In genomic region chr2:215660687-215661086, GRCh38 we compare ENCODE assay signal across 15 cellular contexts.
DNase-seq lines count a peak whose midpoint lies in the region; FAIRE-seq and TF ChIP-seq lines count a peak whose summit lies in the region.
"Had no signal": no experiment of that assay in that cellular context is flagged by ENCODE, and none has a peak within 500 bp of the region (broad histone marks: within the 10 kb centered on the region; RNA-seq: fewer than 3 reads in every experiment).

No MANE protein-coding gene starts in this region.

- H4K5ac ChIP-seq in mesendoderm (ENCODE audit: low read length): no peak overlapping the region

- no peaks in the 10 kb centered on the region for H3K4me1 ChIP-seq in mesendoderm (ENCODE audit: control insufficient read depth, low read depth, low read length)
- H3K4me1 ChIP-seq: upper lobe of left lung had no signal

- H3K79me2 ChIP-seq in mesendoderm (ENCODE audit: control insufficient read depth, insufficient read depth, low read length): no peaks in the 10 kb centered on the region

- no peak overlapping the region for H2BK5ac ChIP-seq in mesendoderm (ENCODE audit: low read length)

- no peak overlapping the region for H3K4me3 ChIP-seq in choroid plexus epithelial cell (ENCODE audit: low read depth, low read length)
- H3K4me3 ChIP-seq in mesendoderm (ENCODE audit: low read length): no peak overlapping the region
- H3K4me3 ChIP-seq: upper lobe of left lung had no signal

- H2BK15ac ChIP-seq in mesendoderm (replicated peaks; ENCODE audit: low read depth): no peak overlapping the region

- no peak for FAIRE-seq in GM19239 (lab: Jason Lieb, UNC)
- FAIRE-seq: frontal cortex had no signal

- H3K56ac ChIP-seq in mesendoderm (ENCODE audit: low read length): peak overlapping the region; percentile 53

- H4K8ac ChIP-seq in mesendoderm (ENCODE audit: low read depth, low read length): no peak overlapping the region

- DNase-seq in A172 (ENCODE audit: low spot score) (peak; percentile 41), HCEC 1CT (peak; percentile 85), choroid plexus epithelial cell (ENCODE audit: low read depth) (peak; percentile 84), mesendoderm (no peak), GM19239 (ENCODE audit: insufficient read length, low spot score) (no peak), 8988T (no peak), NCI-H2171 treated with DMSO at 0.1 percent for 48 hours (lab: John Stamatoyannopoulos, UW) (no peak)
- no peak for DNase-seq in activated naive CD4-positive, alpha-beta T cell treated with anti-CD3 and anti-CD28 coated beads, Interleukin-2, amount 50 U/mL, for 16 hours
- DNase-seq: activated CD8-positive, alpha-beta T cell treated with anti-CD3 and anti-CD28 coated beads, Interleukin-2, amount 10 ng/mL, durations not matched to agents 7 days and 5 days; natural killer cell; NCI-H1417 treated with DMSO at 0.1 percent for 48 hours; NCI-H524; T-helper 9 cell; upper lobe of left lung had no signal

- no peak overlapping the region for H3K9ac ChIP-seq in mesendoderm (ENCODE audit: low read length)

- no peaks in the 10 kb centered on the region for H3K27me3 ChIP-seq in mesendoderm (ENCODE audit: insufficient read depth, low read length, poor library complexity)
- H3K27me3 ChIP-seq: upper lobe of left lung had no signal

- peak overlapping the region; percentile 25 for H2AK5ac ChIP-seq in mesendoderm (ENCODE audit: low read length)

- no peak overlapping the region for H3K27ac ChIP-seq in mesendoderm (ENCODE audit: low read depth, low read length)

- WGBS in mesendoderm (ENCODE audit: extremely low coverage, insufficient coverage, low lambda C conversion rate): no CpG with 5 or more reads among the region's 8 CpGs

- no peak overlapping the region for H3K4me2 ChIP-seq in mesendoderm (ENCODE audit: low read length)

- H3K36me3 ChIP-seq in mesendoderm (ENCODE audit: control insufficient read depth, insufficient read depth, low read length): no peaks in the 10 kb centered on the region
- H3K36me3 ChIP-seq: upper lobe of left lung had no signal

- H3K23ac ChIP-seq in mesendoderm (ENCODE audit: low read length): no peak overlapping the region

- H3K18ac ChIP-seq in mesendoderm (ENCODE audit: low read length): no peak overlapping the region

- H2BK120ac ChIP-seq in mesendoderm (ENCODE audit: low read depth, low read length): no peak overlapping the region

- no peak for TF ChIP-seq CTCF in choroid plexus epithelial cell (conservative IDR thresholded peaks at IDR 0.05; ENCODE audit: low read depth, low read length)

- H3K4ac ChIP-seq in mesendoderm (ENCODE audit: low read depth, low read length): no peak overlapping the region

- no peaks in the 10 kb centered on the region for H3K79me1 ChIP-seq in mesendoderm (ENCODE audit: low read length)

Comparison
In these comparisons a context has a peak if more than half of its experiments do, and no peak if none do; other contexts are left out.
1. DNase-seq: peak in A172 (single experiment), HCEC 1CT (single experiment) and choroid plexus epithelial cell (single experiment); none in mesendoderm (single experiment), activated naive CD4-positive, alpha-beta T cell treated with anti-CD3 and anti-CD28 coated beads, Interleukin-2, amount 50 U/mL, for 16 hours (single experiment), GM19239 (single experiment), 8988T (single experiment) and NCI-H2171 treated with DMSO at 0.1 percent for 48 hours (single experiment).